18 cellular contexts compared by ENCODE assay signal in genomic region chr10:132528064-132528800, GRCh38. TPM values are rescaled to one million over a fixed set of nuclear protein-coding genes. Genes with fewer than 3 reads are reported as not detected.
A peak's percentile ranks its signal among the peaks of the same experiment; 100 is the strongest.
DNase-seq lines count a peak whose midpoint lies in the region; ATAC-seq and TF ChIP-seq lines count a peak whose summit lies in the region.
"Had no signal": no experiment of that assay in that cellular context is flagged by ENCODE, and none has a peak within 500 bp of the region (broad histone marks: within the 10 kb centered on the region; RNA-seq: fewer than 3 reads in every experiment).

No MANE protein-coding gene starts in this region.

- peaks cover 18% of the 10 kb centered on the region for H3K9me3 Mint-ChIP-seq in WTC11

- no peak for ATAC-seq in WTC11
- peak; percentile 80 for ATAC-seq in sciatic nerve
- no peak for ATAC-seq in GM21723 (IDR thresholded peaks at IDR 0.05; ENCODE audit: unreplicated experiment)
- ATAC-seq: activated CD4-positive, alpha-beta T cell treated with anti-CD3 and anti-CD28 coated beads for 36 hours; naive thymus-derived CD8-positive, alpha-beta T cell had no signal

- DNase-seq in HCEC 1CT (peak; percentile 42), WTC11 (ENCODE audit: low spot score) (peak; percentile 7), cardiac septum (ENCODE audit: low spot score) (peak; percentile 44), sciatic nerve (ENCODE audit: low spot score) (peak; percentile 25), erythroblast (lab: John Stamatoyannopoulos, UW) (no peak), glomerular visceral epithelial cell (ENCODE audit: extremely low spot score) (no peak)
- DNase-seq: activated CD4-positive, alpha-beta T cell treated with anti-CD3 and anti-CD28 coated beads for 36 hours; AML-193; Calu3; GDM1; H7; mammary epithelial cell; NCI-H1436 treated with DMSO at 0.1 percent for 48 hours; NCI-H446; T1000 had no signal

- H3K4me1 Mint-ChIP-seq in WTC11 = no peaks in the 10 kb centered on the region
- H3K4me1 Mint-ChIP-seq: activated CD4-positive, alpha-beta T cell treated with anti-CD3 and anti-CD28 coated beads for 36 hours; activated naive CD4-positive, alpha-beta T cell treated with anti-CD3 and anti-CD28 coated beads, Interleukin-2, amount 50 U/mL, for 24 hours; naive thymus-derived CD8-positive, alpha-beta T cell had no signal

- no peak overlapping the region for H3K27ac Mint-ChIP-seq in WTC11
- H3K27ac Mint-ChIP-seq: activated CD4-positive, alpha-beta T cell treated with anti-CD3 and anti-CD28 coated beads for 36 hours; activated naive CD4-positive, alpha-beta T cell treated with anti-CD3 and anti-CD28 coated beads, Interleukin-2, amount 50 U/mL, for 24 hours had no signal

- peaks cover 49% of the 10 kb centered on the region for H3K27me3 Mint-ChIP-seq in WTC11 (ENCODE audit: low read depth)

- CTCF ChIA-PET in WTC11 (lab: Charles Lee) = interaction anchor here (1.2 kb wide), 1 partner anchor 10 kb away, joined by 6 read pairs; no protein-coding TSS in a partner anchor

- no peak overlapping the region for H3K4me3 Mint-ChIP-seq in WTC11
- H3K4me3 Mint-ChIP-seq: activated CD4-positive, alpha-beta T cell treated with anti-CD3 and anti-CD28 coated beads for 36 hours; activated naive CD4-positive, alpha-beta T cell treated with anti-CD3 and anti-CD28 coated beads, Interleukin-2, amount 50 U/mL, for 24 hours; naive thymus-derived CD8-positive, alpha-beta T cell had no signal

- POLR2A ChIA-PET in WTC11 (lab: Charles Lee) = no interaction called here

- H3K36me3 Mint-ChIP-seq in WTC11 = peaks cover 5% of the 10 kb centered on the region

- no peak for TF ChIP-seq POLR2A in erythroblast (IDR thresholded peaks at IDR 0.05; ENCODE audit: low read length)

- intact Hi-C loops in cardiac septum (cut with DNase I) (no loop called here), sciatic nerve (cut with DNase I) (no loop called here)

- TF ChIP-seq CTCF in WTC11 (IDR thresholded peaks at IDR 0.05) = no peak

TF ChIP-seq in WTC11, 78 proteins besides CTCF, POLR2A, EP300 and RAD21:
- TF ChIP-seq GABPB1 (CRISPR knock-in tag; IDR thresholded peaks at IDR 0.05) (no peak), ZBTB43 (CRISPR knock-in tag; IDR thresholded peaks at IDR 0.05) (no peak)

RNA-seq across cellular contexts. Expression of gene INPP5A, which starts 9.4 kb away (rescaled TPM):
- total RNA-seq in WTC11 (2021) = 20.0 to 22.1 TPM (median 21.5 TPM) in 3 replicates
- total RNA-seq in cardiac septum = 121 TPM
- total RNA-seq in sciatic nerve = 54.3 TPM

Comparison
In these comparisons a context has a peak if more than half of its experiments do, and no peak if none do; other contexts are left out.
1. DNase-seq: peak in HCEC 1CT (single experiment), WTC11 (single experiment), cardiac septum (single experiment) and sciatic nerve (single experiment); none in erythroblast (0 of 2) and glomerular visceral epithelial cell (single experiment).